Comparison of ENCODE assay signal across 7 cellular contexts in the genomic region with DNA sequence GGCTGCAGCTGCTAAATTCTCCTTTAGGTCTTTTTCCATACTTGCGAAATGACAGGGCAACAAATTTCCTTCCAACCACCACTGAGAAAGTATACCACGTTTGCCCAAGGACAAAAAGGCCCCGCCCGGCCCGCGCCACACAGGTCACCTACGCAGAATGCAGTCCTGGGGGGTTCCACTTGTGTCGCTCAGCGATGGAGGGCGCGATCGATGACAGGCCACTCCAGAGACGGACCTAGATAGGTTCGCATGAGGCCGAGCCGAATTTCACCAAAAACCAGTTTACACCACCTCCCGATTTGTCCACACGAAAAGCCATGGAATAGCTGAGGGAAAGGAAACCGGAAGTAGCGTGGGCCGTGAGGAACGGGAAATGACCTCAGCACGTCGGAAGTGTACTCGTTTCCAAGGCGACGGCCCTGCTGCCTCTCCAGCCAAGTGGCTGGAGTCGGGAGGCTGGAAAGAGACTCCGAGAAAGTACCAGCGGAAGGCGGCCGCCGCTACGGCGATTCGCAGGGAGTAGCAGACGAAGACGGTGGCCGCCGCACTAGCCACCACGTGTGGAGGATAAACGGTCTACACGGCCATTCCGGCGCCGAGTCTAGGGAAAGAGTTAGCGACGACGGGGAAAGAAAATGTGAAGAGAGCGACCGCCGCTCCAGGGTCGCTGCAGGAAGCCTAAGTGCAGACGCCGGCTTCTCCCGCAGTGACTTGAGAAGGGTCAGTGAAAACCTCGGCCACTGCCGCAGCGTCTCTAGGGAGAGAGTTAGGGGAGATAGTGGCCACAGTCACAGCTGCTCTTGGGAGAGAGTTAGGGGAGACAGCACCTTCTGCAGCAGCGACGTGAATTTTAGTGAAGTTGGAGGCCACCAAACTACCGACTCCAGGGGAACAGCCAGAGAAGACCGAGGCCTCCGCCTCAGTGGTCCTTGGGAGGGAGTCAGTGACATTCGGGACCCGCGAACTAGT.
DNase-seq lines count a peak whose midpoint lies in the region; ATAC-seq and TF ChIP-seq lines count a peak whose summit lies in the region.

A gene (plus strand): TSS at position 398 of the 969 bp plus-strand sequence. CDS start 959 bp downstream, outside the sequence.

- TF ChIP-seq CTCF in retinal pigment epithelial cell (conservative IDR thresholded peaks at IDR 0.05; ENCODE audit: low read depth, low read length): no peak

- peak; percentile 83 to 84 for DNase-seq in NCI-H1930 (lab: John Stamatoyannopoulos, UW)
- peak; percentile 78 for DNase-seq in T-helper 9 cell
- peak; percentile 98 for DNase-seq in astrocyte of the hippocampus (ENCODE audit: low read depth, low spot score)
- peak; percentile 32 to 95 (median 86) for DNase-seq in hypothalamus (lab: John Stamatoyannopoulos, UW)
- DNase-seq in retinal pigment epithelial cell (ENCODE audit: low read depth): peak; percentile 85

- ATAC-seq in GM18499 (IDR thresholded peaks at IDR 0.05; ENCODE audit: insufficient read depth, unreplicated experiment) (peak; percentile 83), HG02970 (IDR thresholded peaks at IDR 0.05; ENCODE audit: low FRiP score, unreplicated experiment) (peak; percentile 89)

- peak within 1 kb of the TSS; percentile 70 for H3K4me3 ChIP-seq in retinal pigment epithelial cell (ENCODE audit: low read length)

Comparison
In these comparisons a context has a peak if more than half of its experiments do, and no peak if none do; other contexts are left out.
1. Peak in every context shown above with its lines: DNase-seq, ATAC-seq and H3K4me3 ChIP-seq.